ENCODE assay signal across 18 cellular contexts in genomic region chr1:116318897-116319296, GRCh38.
"Had no signal": no experiment of that assay in that cellular context is flagged by ENCODE, and none has a peak within 500 bp of the region (broad histone marks: within the 10 kb centered on the region; RNA-seq: fewer than 3 reads in every experiment).

No MANE protein-coding gene starts in this region.

- FAIRE-seq: TTC549 had no signal

- H3K27me3 ChIP-seq: tibial artery had no signal

- H3K4me1 Mint-ChIP-seq: immature natural killer cell, memory B cell had no signal

- H3K36me3 Mint-ChIP-seq: memory B cell had no signal

- H3K9me3 ChIP-seq: prostate gland, tibial artery had no signal

- H3K27ac ChIP-seq: prostate gland, tibial artery had no signal

- ATAC-seq: activated T-helper 17 cell treated with anti-CD3 and anti-CD28 coated beads, Interleukin-2, amount 50 U/mL, for 72 hours; effector memory CD8-positive, alpha-beta T cell; left lobe of liver had no signal

- H3K36me3 ChIP-seq: prostate gland, tibial artery had no signal

- H3K9me3 Mint-ChIP-seq: activated CD4-positive, alpha-beta T cell treated with anti-CD3 and anti-CD28 coated beads, Interleukin-2, amount 10 ng/mL, durations not matched to agents 7 days and 5 days; activated naive CD4-positive, alpha-beta T cell treated with anti-CD3 and anti-CD28 coated beads, Interleukin-2, amount 10 ng/mL, durations not matched to agents 7 days and 5 days; activated T-helper 17 cell treated with anti-CD3 and anti-CD28 coated beads, Interleukin-2, amount 50 U/mL, for 72 hours; dendritic cell treated with granulocyte-macrophage colony-stimulating factor and Interleukin-4, amounts not matched to agents 40 ng/mL and 50 ng/mL, for 4 days; effector memory CD8-positive, alpha-beta T cell; immature natural killer cell; memory B cell had no signal

- DNase-seq: activated CD4-positive, alpha-beta T cell treated with anti-CD3 and anti-CD28 coated beads, Interleukin-2, amount 10 ng/mL, durations not matched to agents 7 days and 5 days; activated CD4-positive, CD25-positive, alpha-beta regulatory T cell; activated CD8-positive, alpha-beta memory T cell treated with anti-CD3 and anti-CD28 coated beads for 24 hours; activated naive CD4-positive, alpha-beta T cell treated with anti-CD3 and anti-CD28 coated beads, Interleukin-2, amount 10 ng/mL, durations not matched to agents 7 days and 5 days; cerebellar nuclear complex; effector memory CD8-positive, alpha-beta T cell; immature natural killer cell; SHP77 treated with DMSO at 0.1 percent for 48 hours; stimulated activated CD4-positive, alpha-beta T cell treated with anti-CD3 and anti-CD28 coated beads, Interleukin-15, amount 100 ng/mL, for 24 hours; stimulated activated CD4-positive, alpha-beta T cell treated with anti-CD3 and anti-CD28 coated beads, Interleukin-4, amount 100 ng/mL, for 24 hours; T-helper 2 cell; tibial artery had no signal

- H3K4me1 ChIP-seq: tibial artery had no signal

- H3K27me3 Mint-ChIP-seq: activated CD4-positive, alpha-beta T cell treated with anti-CD3 and anti-CD28 coated beads, Interleukin-2, amount 10 ng/mL, durations not matched to agents 7 days and 5 days; activated naive CD4-positive, alpha-beta T cell treated with anti-CD3 and anti-CD28 coated beads, Interleukin-2, amount 10 ng/mL, durations not matched to agents 7 days and 5 days; activated T-helper 17 cell treated with anti-CD3 and anti-CD28 coated beads, Interleukin-2, amount 50 U/mL, for 72 hours; dendritic cell treated with granulocyte-macrophage colony-stimulating factor and Interleukin-4, amounts not matched to agents 40 ng/mL and 50 ng/mL, for 4 days; effector memory CD8-positive, alpha-beta T cell had no signal

- H3K27ac Mint-ChIP-seq: activated CD4-positive, alpha-beta T cell treated with anti-CD3 and anti-CD28 coated beads, Interleukin-2, amount 10 ng/mL, durations not matched to agents 7 days and 5 days; activated naive CD4-positive, alpha-beta T cell treated with anti-CD3 and anti-CD28 coated beads, Interleukin-2, amount 10 ng/mL, durations not matched to agents 7 days and 5 days; activated T-helper 17 cell treated with anti-CD3 and anti-CD28 coated beads, Interleukin-2, amount 50 U/mL, for 72 hours; dendritic cell treated with granulocyte-macrophage colony-stimulating factor and Interleukin-4, amounts not matched to agents 40 ng/mL and 50 ng/mL, for 4 days; immature natural killer cell; memory B cell had no signal

- H3K4me3 Mint-ChIP-seq: activated CD4-positive, alpha-beta T cell treated with anti-CD3 and anti-CD28 coated beads, Interleukin-2, amount 10 ng/mL, durations not matched to agents 7 days and 5 days; activated T-helper 17 cell treated with anti-CD3 and anti-CD28 coated beads, Interleukin-2, amount 50 U/mL, for 72 hours; dendritic cell treated with granulocyte-macrophage colony-stimulating factor and Interleukin-4, amounts not matched to agents 40 ng/mL and 50 ng/mL, for 4 days; effector memory CD8-positive, alpha-beta T cell; immature natural killer cell; memory B cell had no signal

- H3K4me3 ChIP-seq: prostate gland, tibial artery had no signal
